2 cellular contexts compared by ENCODE assay signal in genomic region chr7:107767391-107767790, GRCh38.
TF ChIP-seq lines count a peak whose summit lies in the region.

No MANE protein-coding gene starts in this region.

TF ChIP-seq in HepG2, 621 proteins besides CTCF, POLR2A, EP300 and RAD21:
- TF ChIP-seq ZBTB20 (CRISPR knock-in tag; IDR thresholded peaks at IDR 0.05; ENCODE audit: borderline replicate concordance, low read depth): no peak
- no peak for TF ChIP-seq ZNF652 (CRISPR knock-in tag; IDR thresholded peaks at IDR 0.05; ENCODE audit: borderline replicate concordance, low read depth)
- TF ChIP-seq ZNF574 (CRISPR knock-in tag; IDR thresholded peaks at IDR 0.05): no peak
- no peak for TF ChIP-seq ZNF777 (CRISPR knock-in tag; IDR thresholded peaks at IDR 0.05)
- TF ChIP-seq CEBPB (IDR thresholded peaks at IDR 0.05; ENCODE audit: borderline replicate concordance, low read depth, low read length): peak; percentile 69
- TF ChIP-seq PHB2 (IDR thresholded peaks at IDR 0.05; ENCODE audit: partially characterized antibody): no peak
TF ChIP-seq in HepG2: peak in this region for 1.

TF ChIP-seq in IMR-90, 13 proteins besides CTCF, POLR2A, EP300 and RAD21:
- no peak for TF ChIP-seq NFE2L2 (IDR thresholded peaks at IDR 0.05; ENCODE audit: low read depth, low read length)
- TF ChIP-seq CEBPB (IDR thresholded peaks at IDR 0.05; ENCODE audit: low read depth, low read length): peak; percentile 69
